18 cellular contexts compared by ENCODE assay signal in the genomic region with DNA sequence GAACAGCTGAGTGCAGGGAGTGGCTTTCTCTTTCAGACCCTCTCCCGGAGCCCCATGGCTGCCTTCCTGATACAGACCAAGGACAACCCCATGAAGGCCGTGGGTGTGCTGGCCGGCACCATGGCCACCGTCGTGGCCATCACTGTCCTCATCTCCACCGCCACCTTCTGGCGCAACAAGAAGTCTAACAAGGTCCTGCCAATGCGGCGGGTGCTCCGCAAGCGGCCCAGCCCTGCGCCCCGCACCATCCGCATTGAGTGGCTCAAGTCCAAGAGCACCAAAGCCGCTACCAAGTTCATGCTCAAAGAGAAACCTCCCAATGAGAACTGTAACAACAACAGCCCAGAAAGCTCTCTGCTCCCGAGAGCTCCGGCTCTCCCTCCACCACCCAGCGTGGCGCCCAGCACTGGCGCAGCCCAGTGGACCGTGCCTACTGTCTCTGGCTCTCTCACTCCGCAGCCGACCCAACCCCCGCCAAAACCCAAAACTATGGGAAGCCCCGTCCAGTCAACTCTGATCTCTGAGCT. TPM values are rescaled to one million over a fixed set of nuclear protein-coding genes. Genes with fewer than 3 reads are reported as not detected.
DNase-seq lines count a peak whose midpoint lies in the region; ATAC-seq lines count a peak whose summit lies in the region.
"Had no signal": no experiment of that assay in that cellular context is flagged by ENCODE, and none has a peak within 500 bp of the region (broad histone marks: within the 10 kb centered on the region; RNA-seq: fewer than 3 reads in every experiment).

No MANE protein-coding gene starts in this region.

- H3K27ac Mint-ChIP-seq in naive thymus-derived CD8-positive, alpha-beta T cell, result peak overlapping the region in 1 of 10 donors; percentile 71
- H3K27ac Mint-ChIP-seq: activated T-cell treated with anti-CD3 and anti-CD28 coated beads, Interleukin-2, amount 50 U/mL, for 24 hours had no signal

- H3K4me1 Mint-ChIP-seq in naive thymus-derived CD8-positive, alpha-beta T cell, result peaks cover 0 to 4% (median under 1%) of the 10 kb centered on the region in 4 donors

- peaks cover 0 to 10% (median 0%) of the 10 kb centered on the region in 5 donors for H3K27me3 Mint-ChIP-seq in naive thymus-derived CD8-positive, alpha-beta T cell
- H3K27me3 Mint-ChIP-seq: activated T-cell treated with anti-CD3 and anti-CD28 coated beads, Interleukin-2, amount 50 U/mL, for 24 hours had no signal

- H3K9me3 Mint-ChIP-seq in naive thymus-derived CD8-positive, alpha-beta T cell, result peaks cover 0 to 3% (median 0%) of the 10 kb centered on the region in 9 donors
- H3K9me3 Mint-ChIP-seq: activated T-cell treated with anti-CD3 and anti-CD28 coated beads, Interleukin-2, amount 50 U/mL, for 24 hours had no signal

- no peaks in the 10 kb centered on the region for H3K36me3 Mint-ChIP-seq in naive thymus-derived CD8-positive, alpha-beta T cell

- DNase-seq in DMS53 (lab: John Stamatoyannopoulos, UW) (peak; percentile 5), DMS53 treated with DMSO at 0.1 percent for 48 hours (lab: John Stamatoyannopoulos, UW; ENCODE audit: unreplicated experiment) (no peak), RPMI7951 (ENCODE audit: low read depth) (peak; percentile 13), posterior cingulate gyrus (no peak), SKM-1 treated with dmso at 0.1 percent for 144 hours (lab: John Stamatoyannopoulos, UW; ENCODE audit: unreplicated experiment) (no peak)
- DNase-seq in naive thymus-derived CD8-positive, alpha-beta T cell, result no peak
- no peak for DNase-seq in stimulated activated CD4-positive, alpha-beta T cell treated with anti-CD3 and anti-CD28 coated beads, Interleukin-4, amount 100 ng/mL, for 24 hours
- DNase-seq: Caco-2, lower lobe of right lung, NCI-H524, SHP77 treated with DMSO at 0.1 percent for 48 hours had no signal

- peak; percentile 15 for ATAC-seq in GM21723 (IDR thresholded peaks at IDR 0.05; ENCODE audit: unreplicated experiment)
- no peak for ATAC-seq in naive thymus-derived CD8-positive, alpha-beta T cell

- intact Hi-C loops in posterior cingulate gyrus (cut with DNase I), result no loop called here

- peak overlapping the region in 6 of 10 donors; percentile 1 to 71 (median 38) for H3K4me3 Mint-ChIP-seq in naive thymus-derived CD8-positive, alpha-beta T cell
- H3K4me3 Mint-ChIP-seq: activated T-cell treated with anti-CD3 and anti-CD28 coated beads, Interleukin-2, amount 50 U/mL, for 24 hours had no signal

- POLR2A ChIA-PET in naive thymus-derived CD8-positive, alpha-beta T cell (lab: Charles Lee), result interaction anchor here (1.2 kb wide), 1 partner anchor 66 kb away, joined by 4 read pairs; no protein-coding TSS in a partner anchor

RNA-seq across cellular contexts. Expression of gene LRIT2, which starts 11.2 kb away (rescaled TPM):
- not detected in 2 replicates for total RNA-seq in RPMI7951 (2014; rRNA removed; shearing (Covaris generic))
- total RNA-seq in naive thymus-derived CD8-positive, alpha-beta T cell, result not detected
- not detected for polyA plus RNA-seq in naive thymus-derived CD8-positive, alpha-beta T cell
- total RNA-seq: Caco-2, dermis microvascular lymphatic vessel endothelial cell, fibroblast of lung, H4, lower lobe of right lung, smooth muscle cell had no signal
- polyA plus RNA-seq: fibroblast of lung, smooth muscle cell, thymus had no signal

RNA-seq across cellular contexts. Expression of gene CDHR1, which starts 19.8 kb away (rescaled TPM):
- not detected in 2 replicates for total RNA-seq in RPMI7951 (2014; rRNA removed; shearing (Covaris generic))
- under 1 TPM; 0.29 to 0.80 TPM for total RNA-seq in naive thymus-derived CD8-positive, alpha-beta T cell
- polyA plus RNA-seq in naive thymus-derived CD8-positive, alpha-beta T cell, result under 1 TPM; 0.16 to 0.43 (median 0.24) TPM
- total RNA-seq: Caco-2, fibroblast of lung had no signal

RNA-seq across cellular contexts. Expression of gene LRIT1, which starts 27.2 kb away (rescaled TPM):
- total RNA-seq in RPMI7951 (2014; rRNA removed; shearing (Covaris generic)), result not detected in 2 replicates
- total RNA-seq in naive thymus-derived CD8-positive, alpha-beta T cell, result not detected
- polyA plus RNA-seq in naive thymus-derived CD8-positive, alpha-beta T cell, result not detected
- total RNA-seq: Caco-2, dermis microvascular lymphatic vessel endothelial cell, fibroblast of lung, H4, lower lobe of right lung, smooth muscle cell had no signal
- polyA plus RNA-seq: fibroblast of lung, smooth muscle cell, thymus had no signal

RNA-seq across cellular contexts. Expression of gene RGR, which starts 30.7 kb away (rescaled TPM):
- not detected in 2 replicates for total RNA-seq in RPMI7951 (2014; rRNA removed; shearing (Covaris generic))
- total RNA-seq in naive thymus-derived CD8-positive, alpha-beta T cell, result not detected
- not detected for polyA plus RNA-seq in naive thymus-derived CD8-positive, alpha-beta T cell
- total RNA-seq: Caco-2, dermis microvascular lymphatic vessel endothelial cell, fibroblast of lung, H4, lower lobe of right lung, smooth muscle cell had no signal
- polyA plus RNA-seq: fibroblast of lung, smooth muscle cell had no signal

RNA-seq across cellular contexts. Expression of gene GPR15LG, which starts 40.5 kb away (rescaled TPM):
- not detected in 2 replicates for total RNA-seq in RPMI7951 (2014; rRNA removed; shearing (Covaris generic))
- not detected for total RNA-seq in naive thymus-derived CD8-positive, alpha-beta T cell
- polyA plus RNA-seq in naive thymus-derived CD8-positive, alpha-beta T cell, result not detected
- total RNA-seq: Caco-2, dermis microvascular lymphatic vessel endothelial cell, fibroblast of lung, H4, lower lobe of right lung had no signal
- polyA plus RNA-seq: fibroblast of lung had no signal

Comparison
In these comparisons a context has a peak if more than half of its experiments do, and no peak if none do; other contexts are left out.
1. DNase-seq: peak in DMS53 (single experiment) and RPMI7951 (single experiment); none in DMS53 treated with DMSO at 0.1 percent for 48 hours (single experiment), naive thymus-derived CD8-positive, alpha-beta T cell (0 of 10), posterior cingulate gyrus (0 of 10), stimulated activated CD4-positive, alpha-beta T cell treated with anti-CD3 and anti-CD28 coated beads, Interleukin-4, amount 100 ng/mL, for 24 hours (single experiment) and SKM-1 treated with dmso at 0.1 percent for 144 hours (single experiment).